In the genomic region with DNA sequence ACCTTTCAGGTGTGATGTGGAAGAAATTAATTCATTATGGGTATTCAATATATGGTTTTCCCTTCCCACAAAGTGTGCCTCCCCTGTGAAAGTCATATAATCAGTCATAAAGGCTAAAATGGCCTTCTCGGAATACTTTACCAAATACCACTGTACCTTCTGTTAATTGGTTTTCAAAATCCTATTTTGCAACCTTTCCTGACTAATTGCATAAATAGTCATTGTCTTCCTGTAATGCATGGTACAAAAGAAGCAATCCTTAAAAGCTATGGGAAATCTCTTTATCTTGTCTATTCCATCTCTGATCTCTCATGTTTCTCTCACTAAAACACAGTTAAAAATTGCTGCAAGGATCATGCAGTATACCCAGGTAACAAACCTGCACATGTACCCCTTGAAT, we compare ENCODE assay signal across 1 cellular context.
TF ChIP-seq lines count a peak whose summit lies in the region.

No MANE protein-coding gene starts in this region.

TF ChIP-seq in HepG2, 621 proteins besides CTCF, POLR2A, EP300 and RAD21:
- TF ChIP-seq ELF1 (CRISPR knock-in tag; IDR thresholded peaks at IDR 0.05) (no peak), JUND (CRISPR knock-in tag; IDR thresholded peaks at IDR 0.05) (no peak), ZEB1 (IDR thresholded peaks at IDR 0.05; ENCODE audit: insufficient replicate concordance, low read depth) (no peak), SP1 (IDR thresholded peaks at IDR 0.05) (no peak), SP1 (CRISPR knock-in tag; IDR thresholded peaks at IDR 0.05) (no peak), SNAPC5 (CRISPR knock-in tag; IDR thresholded peaks at IDR 0.05; ENCODE audit: borderline replicate concordance) (no peak), TEAD3 (CRISPR knock-in tag; optimal IDR thresholded peaks at IDR 0.05; ENCODE audit: borderline replicate concordance) (no peak), POLR2AphosphoS2 (IDR thresholded peaks at IDR 0.05; ENCODE audit: low read depth, low read length) (no peak), ATAD3A (CRISPR knock-in tag; IDR thresholded peaks at IDR 0.05) (no peak), TP53 (CRISPR knock-in tag; conservative IDR thresholded peaks at IDR 0.05) (no peak), SKIL (CRISPR knock-in tag; IDR thresholded peaks at IDR 0.05; ENCODE audit: borderline replicate concordance) (no peak), ZNF224 (CRISPR knock-in tag; IDR thresholded peaks at IDR 0.05) (no peak), NONO (IDR thresholded peaks at IDR 0.05) (no peak), NONO (CRISPR knock-in tag; conservative IDR thresholded peaks at IDR 0.05) (no peak), ZNF747 (CRISPR knock-in tag; IDR thresholded peaks at IDR 0.05; ENCODE audit: borderline replicate concordance) (no peak), ZSCAN9 (CRISPR knock-in tag; IDR thresholded peaks at IDR 0.05; ENCODE audit: borderline replicate concordance) (no peak), PHF5A (CRISPR knock-in tag; IDR thresholded peaks at IDR 0.05; ENCODE audit: low read depth, unreplicated experiment) (no peak), FOXK2 (IDR thresholded peaks at IDR 0.05) (no peak), ZNF598 (CRISPR knock-in tag; IDR thresholded peaks at IDR 0.05; ENCODE audit: borderline replicate concordance) (no peak), ZFP36L1 (CRISPR knock-in tag; IDR thresholded peaks at IDR 0.05) (no peak), CREB3 (CRISPR knock-in tag; IDR thresholded peaks at IDR 0.05) (no peak)
- TF ChIP-seq, protein P1, sequence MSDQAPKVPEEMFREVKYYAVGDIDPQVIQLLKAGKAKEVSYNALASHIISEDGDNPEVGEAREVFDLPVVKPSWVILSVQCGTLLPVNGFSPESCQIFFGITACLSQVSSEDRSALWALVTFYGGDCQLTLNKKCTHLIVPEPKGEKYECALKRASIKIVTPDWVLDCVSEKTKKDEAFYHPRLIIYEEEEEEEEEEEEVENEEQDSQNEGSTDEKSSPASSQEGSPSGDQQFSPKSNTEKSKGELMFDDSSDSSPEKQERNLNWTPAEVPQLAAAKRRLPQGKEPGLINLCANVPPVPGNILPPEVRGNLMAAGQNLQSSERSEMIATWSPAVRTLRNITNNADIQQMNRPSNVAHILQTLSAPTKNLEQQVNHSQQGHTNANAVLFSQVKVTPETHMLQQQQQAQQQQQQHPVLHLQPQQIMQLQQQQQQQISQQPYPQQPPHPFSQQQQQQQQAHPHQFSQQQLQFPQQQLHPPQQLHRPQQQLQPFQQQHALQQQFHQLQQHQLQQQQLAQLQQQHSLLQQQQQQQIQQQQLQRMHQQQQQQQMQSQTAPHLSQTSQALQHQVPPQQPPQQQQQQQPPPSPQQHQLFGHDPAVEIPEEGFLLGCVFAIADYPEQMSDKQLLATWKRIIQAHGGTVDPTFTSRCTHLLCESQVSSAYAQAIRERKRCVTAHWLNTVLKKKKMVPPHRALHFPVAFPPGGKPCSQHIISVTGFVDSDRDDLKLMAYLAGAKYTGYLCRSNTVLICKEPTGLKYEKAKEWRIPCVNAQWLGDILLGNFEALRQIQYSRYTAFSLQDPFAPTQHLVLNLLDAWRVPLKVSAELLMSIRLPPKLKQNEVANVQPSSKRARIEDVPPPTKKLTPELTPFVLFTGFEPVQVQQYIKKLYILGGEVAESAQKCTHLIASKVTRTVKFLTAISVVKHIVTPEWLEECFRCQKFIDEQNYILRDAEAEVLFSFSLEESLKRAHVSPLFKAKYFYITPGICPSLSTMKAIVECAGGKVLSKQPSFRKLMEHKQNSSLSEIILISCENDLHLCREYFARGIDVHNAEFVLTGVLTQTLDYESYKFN (CRISPR knock-in tag; conservative IDR thresholded peaks at IDR 0.05), result no peak
TF ChIP-seq in HepG2: peak in this region for 0.
